In genomic region chr7:21159506-21159905, GRCh38 we compare ENCODE assay signal across 8 cellular contexts.
"Had no signal": no experiment of that assay in that cellular context is flagged by ENCODE, and none has a peak within 500 bp of the region (broad histone marks: within the 10 kb centered on the region; RNA-seq: fewer than 3 reads in every experiment).

No MANE protein-coding gene starts in this region.

- FAIRE-seq: H1, H54, HTR-8/SVneo, K562 had no signal

- DNase-seq: H9, HCEC 1CT, IMR-90, KG1 had no signal
